Comparison of ENCODE assay signal across 24 cellular contexts in the genomic region with DNA sequence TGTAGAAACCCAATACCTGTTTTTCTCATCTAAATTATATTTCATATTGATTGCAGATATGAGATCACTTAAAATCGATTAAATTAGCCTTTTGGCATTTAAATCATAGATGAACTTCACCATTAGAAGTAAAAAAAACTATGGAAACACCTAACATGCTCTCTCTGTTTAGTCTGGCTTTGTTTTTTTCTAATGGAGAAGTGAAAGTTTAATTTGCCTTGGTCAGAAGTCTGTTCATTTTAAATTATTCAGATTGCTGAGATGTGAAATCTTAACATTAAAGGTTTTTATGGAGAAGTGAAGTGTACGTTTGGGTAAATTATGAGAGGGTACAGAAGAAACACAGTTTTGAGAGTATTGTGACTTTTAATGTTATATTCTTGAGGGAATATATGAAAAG.
"Had no signal": no experiment of that assay in that cellular context is flagged by ENCODE, and none has a peak within 500 bp of the region (broad histone marks: within the 10 kb centered on the region; RNA-seq: fewer than 3 reads in every experiment).

No MANE protein-coding gene starts in this region.

- H3K27ac Mint-ChIP-seq: effector memory CD8-positive, alpha-beta T cell; natural killer cell; neural progenitor cell; progenitor cell of endocrine pancreas; stimulated activated naive CD8-positive, alpha-beta T cell treated with anti-CD3 and anti-CD28 coated beads, Interleukin-15, amount 100 ng/mL, for 72 hours had no signal

- DNase-seq: dermis blood vessel endothelial cell; effector memory CD8-positive, alpha-beta T cell; erythroblast; esophagus squamous epithelium; foreskin melanocyte; glutamatergic neuron; hypothalamus; left ventricle myocardium superior; lower lobe of right lung; natural killer cell; right lobe of liver; small intestine; stimulated activated CD4-positive, alpha-beta T cell treated with anti-CD3 and anti-CD28 coated beads, Interleukin-15, amount 100 ng/mL, for 24 hours; stimulated activated CD4-positive, alpha-beta T cell treated with anti-CD3 and anti-CD28 coated beads, Interleukin-2, amount 100 ng/mL, for 48 hours; stimulated activated naive CD4-positive, alpha-beta T cell; stimulated activated naive CD8-positive, alpha-beta T cell treated with anti-CD3 and anti-CD28 coated beads, Interleukin-15, amount 100 ng/mL, for 72 hours; transverse colon; upper lobe of right lung had no signal

- H3K4me3 Mint-ChIP-seq: effector memory CD8-positive, alpha-beta T cell; natural killer cell; neural progenitor cell; stimulated activated naive CD8-positive, alpha-beta T cell treated with anti-CD3 and anti-CD28 coated beads, Interleukin-15, amount 100 ng/mL, for 72 hours had no signal

- H3K9me3 ChIP-seq: esophagus squamous epithelium, lower lobe of right lung, right lobe of liver, suprapubic skin, transverse colon, upper lobe of right lung, vagina had no signal

- H3K27me3 Mint-ChIP-seq: effector memory CD8-positive, alpha-beta T cell; progenitor cell of endocrine pancreas; stimulated activated naive CD8-positive, alpha-beta T cell treated with anti-CD3 and anti-CD28 coated beads, Interleukin-15, amount 100 ng/mL, for 72 hours had no signal

- H3K4me1 Mint-ChIP-seq: natural killer cell; neural progenitor cell; stimulated activated naive CD8-positive, alpha-beta T cell treated with anti-CD3 and anti-CD28 coated beads, Interleukin-15, amount 100 ng/mL, for 72 hours had no signal

- H3K4me3 ChIP-seq: coronary artery, esophagus squamous epithelium, lower lobe of right lung, neural progenitor cell, right lobe of liver, suprapubic skin, transverse colon, upper lobe of right lung, vagina had no signal

- ATAC-seq: effector memory CD8-positive, alpha-beta T cell; left ventricle myocardium superior; lower lobe of right lung; natural killer cell; right lobe of liver; stimulated activated naive CD8-positive, alpha-beta T cell treated with anti-CD3 and anti-CD28 coated beads, Interleukin-15, amount 100 ng/mL, for 72 hours; upper lobe of right lung had no signal

- H3K27ac ChIP-seq: coronary artery, esophagus squamous epithelium, lower lobe of right lung, neural progenitor cell, parathyroid adenoma, right lobe of liver, suprapubic skin, transverse colon, upper lobe of right lung, vagina had no signal

- H3K4me1 ChIP-seq: parathyroid adenoma had no signal

- H3K9ac ChIP-seq: neural progenitor cell, parathyroid adenoma had no signal

- H3K27me3 ChIP-seq: esophagus squamous epithelium, neural progenitor cell, right lobe of liver, suprapubic skin, transverse colon, upper lobe of right lung, vagina had no signal

- H3K4me2 ChIP-seq: neural progenitor cell had no signal

- H3K9me3 Mint-ChIP-seq: effector memory CD8-positive, alpha-beta T cell; natural killer cell; neural progenitor cell; stimulated activated naive CD8-positive, alpha-beta T cell treated with anti-CD3 and anti-CD28 coated beads, Interleukin-15, amount 100 ng/mL, for 72 hours had no signal

- H2AFZ ChIP-seq: neural progenitor cell, parathyroid adenoma had no signal
